In genomic region chr2:217218269-217219140, GRCh38 we compare ENCODE assay signal across 9 cellular contexts.
A peak's percentile ranks its signal among the peaks of the same experiment; 100 is the strongest.
DNase-seq lines count a peak whose midpoint lies in the region; ATAC-seq and TF ChIP-seq lines count a peak whose summit lies in the region.
"Had no signal": no experiment of that assay in that cellular context is flagged by ENCODE, and none has a peak within 500 bp of the region (broad histone marks: within the 10 kb centered on the region; RNA-seq: fewer than 3 reads in every experiment).

No MANE protein-coding gene starts in this region.

- no peak overlapping the region for H3K4me3 ChIP-seq in heart left ventricle
- no peak overlapping the region for H3K4me3 ChIP-seq in right atrium auricular region
- H3K4me3 ChIP-seq in upper lobe of left lung = no peak overlapping the region

- H3K36me3 Mint-ChIP-seq in glutamatergic neuron (ENCODE audit: unreplicated experiment) = no peaks in the 10 kb centered on the region
- H3K36me3 Mint-ChIP-seq: CD4-positive, CD25-positive, alpha-beta regulatory T cell had no signal

- H3K27ac Mint-ChIP-seq in glutamatergic neuron (ENCODE audit: unreplicated experiment) = no peak overlapping the region
- H3K27ac Mint-ChIP-seq: CD4-positive, CD25-positive, alpha-beta regulatory T cell had no signal

- H3K27me3 ChIP-seq in heart left ventricle (peaks cover 0 to 30% (median 0%) of the 10 kb centered on the region in 9 donors), right atrium auricular region (no peaks in the 10 kb centered on the region), upper lobe of left lung (no peaks in the 10 kb centered on the region)

- peaks cover 0 to 53% (median 7%) of the 10 kb centered on the region in 12 donors for H3K4me1 ChIP-seq in heart left ventricle
- H3K4me1 ChIP-seq in right atrium auricular region = peaks cover 0 to 6% of the 10 kb centered on the region in 2 donors
- peaks cover 0 to 6% (median 2%) of the 10 kb centered on the region in 4 donors for H3K4me1 ChIP-seq in upper lobe of left lung

- TF ChIP-seq CTCF in heart left ventricle (IDR thresholded peaks at IDR 0.05) = no peak
- TF ChIP-seq CTCF in right atrium auricular region (IDR thresholded peaks at IDR 0.05) = no peak
- no peak for TF ChIP-seq CTCF in upper lobe of left lung (IDR thresholded peaks at IDR 0.05)
- TF ChIP-seq CTCF in glutamatergic neuron (IDR thresholded peaks at IDR 0.05; ENCODE audit: partially characterized antibody, unreplicated experiment) = no peak

- TF ChIP-seq POLR2A in heart left ventricle (IDR thresholded peaks at IDR 0.05) = no peak
- TF ChIP-seq POLR2A in upper lobe of left lung (IDR thresholded peaks at IDR 0.05) = no peak

- H3K9me3 ChIP-seq in heart left ventricle = no peaks in the 10 kb centered on the region
- no peaks in the 10 kb centered on the region for H3K9me3 ChIP-seq in right atrium auricular region
- no peaks in the 10 kb centered on the region for H3K9me3 ChIP-seq in upper lobe of left lung

- 81 to 87% (median 86%) methylated on average over 5 of the region's 5 CpGs for WGBS in heart left ventricle, 4 donors
- WGBS in upper lobe of left lung, 2 donors = 65 to 66% methylated on average over 5 of the region's 5 CpGs

- ATAC-seq in heart left ventricle (peak; percentile 49 to 78 (median 68)), HG03060 (IDR thresholded peaks at IDR 0.05; ENCODE audit: low read depth, unreplicated experiment) (peak; percentile 41), upper lobe of left lung (ENCODE audit: low FRiP score in 2 of 2) (peak; percentile 68 to 77)

- H3K4me3 Mint-ChIP-seq in glutamatergic neuron (ENCODE audit: unreplicated experiment) = no peak overlapping the region
- H3K4me3 Mint-ChIP-seq: CD4-positive, CD25-positive, alpha-beta regulatory T cell had no signal

- no peak for TF ChIP-seq EP300 in upper lobe of left lung (IDR thresholded peaks at IDR 0.05)

- DNase-seq in heart left ventricle (peak in 2 of 5 donors; percentile 32 to 33), right atrium auricular region (ENCODE audit: low spot score) (no peak), SK-N-DZ (ENCODE audit: low spot score) (peak; percentile 17), upper lobe of left lung (no peak), midbrain (lab: John Stamatoyannopoulos, UW) (no peak), glutamatergic neuron (no peak)
- no peak for DNase-seq in activated CD4-positive, alpha-beta T cell treated with anti-CD3 and anti-CD28 coated beads, Interleukin-2, amount 50 U/mL, for 4 hours
- DNase-seq: CD4-positive, CD25-positive, alpha-beta regulatory T cell had no signal

- intact Hi-C loops in heart left ventricle (cut with DNase I) = no loop called here

- peaks cover 10% of the 10 kb centered on the region for H3K4me1 Mint-ChIP-seq in glutamatergic neuron (ENCODE audit: low read depth, unreplicated experiment)

- no peaks in the 10 kb centered on the region for H3K27me3 Mint-ChIP-seq in glutamatergic neuron (ENCODE audit: unreplicated experiment)

- peaks cover 3% of the 10 kb centered on the region for H3K9me3 Mint-ChIP-seq in glutamatergic neuron (ENCODE audit: unreplicated experiment)

- no peaks in the 10 kb centered on the region for H3K36me3 ChIP-seq in heart left ventricle
- no peaks in the 10 kb centered on the region for H3K36me3 ChIP-seq in right atrium auricular region
- H3K36me3 ChIP-seq in upper lobe of left lung = no peaks in the 10 kb centered on the region

- peak overlapping the region in 1 of 12 donors; percentile 33 for H3K27ac ChIP-seq in heart left ventricle
- no peak overlapping the region for H3K27ac ChIP-seq in right atrium auricular region
- no peak overlapping the region for H3K27ac ChIP-seq in upper lobe of left lung
